Comparison of ENCODE assay signal across 8 cellular contexts in genomic region chr21:32772281-32773047, GRCh38. TPM values are rescaled to one million over a fixed set of nuclear protein-coding genes. Genes with fewer than 3 reads are reported as not detected.
DNase-seq lines count a peak whose midpoint lies in the region; ATAC-seq and TF ChIP-seq lines count a peak whose summit lies in the region.

No MANE protein-coding gene starts in this region.

- CTCF ChIA-PET in Panc1 (lab: Charles Lee): interaction anchor here (0.5 kb wide), 1 partner anchor 158 kb away, joined by 3 read pairs; no protein-coding TSS in a partner anchor

- 37 to 44% (median 39%) methylated on average over 13 of the region's 13 CpGs for WGBS in heart left ventricle, 4 donors
- 33 to 43% methylated on average over 13 of the region's 13 CpGs for WGBS in heart right ventricle, 2 donors

- H3K27ac ChIP-seq in heart left ventricle (peak overlapping the region in 11 of 12 donors; percentile 71 to 93 (median 82)), Panc1 (ENCODE audit: low read length) (peak overlapping the region; percentile 82), heart right ventricle (peak overlapping the region; percentile 52 to 90 (median 78)), gastrocnemius medialis (peak overlapping the region; percentile 87 to 95 (median 88))

- H3K36me3 ChIP-seq in heart left ventricle (peaks cover 0 to 27% (median 11%) of the 10 kb centered on the region in 9 donors), Panc1 (ENCODE audit: control insufficient read depth, insufficient read depth, low read length) (peaks cover 5% of the 10 kb centered on the region), heart right ventricle (peaks cover 0 to 35% (median 0%) of the 10 kb centered on the region in 9 donors), gastrocnemius medialis (no peaks in the 10 kb centered on the region)

- POLR2A ChIA-PET in Panc1 (lab: Charles Lee): no interaction called here

- peaks cover 0 to 4% (median 0%) of the 10 kb centered on the region in 9 donors for H3K27me3 ChIP-seq in heart left ventricle
- no peaks in the 10 kb centered on the region for H3K27me3 ChIP-seq in Panc1 (ENCODE audit: control insufficient read depth, insufficient read depth, low read length)
- H3K27me3 ChIP-seq in heart right ventricle: no peaks in the 10 kb centered on the region
- H3K27me3 ChIP-seq in gastrocnemius medialis: peaks cover 0 to 4% (median 0%) of the 10 kb centered on the region in 3 donors

- BruUV-seq in Panc1 (replicated peaks; lab: Mats Ljungman, UMichigan): TSS peak; percentile 90

- in situ Hi-C loops in Panc1 (cut with HindIII; ENCODE audit: low pct_unique_long_range_greater_than_20kb, low sequenced_read_pairs) (no loop called here), gastrocnemius medialis (cut with MboI; ENCODE audit: low sequenced_read_pairs in 4 of 4) (loop anchor here in 2 of 4 donors (10.0 to 25.0 kb wide), 2 partner anchors 48 to 765 kb away; partner anchors contain the start of genes GART (in 1 of the 2), SON (in 1 of the 2) and SYNJ1 (in 1 of the 2))

- DNase-seq in heart left ventricle: no peak
- no peak for DNase-seq in left ventricle myocardium superior
- no peak for DNase-seq in Panc1 (ENCODE audit: low read depth, low spot score)
- peak; percentile 76 for DNase-seq in activated naive CD4-positive, alpha-beta T cell treated with Interleukin-2 at 50 U/mL for 16 hours
- peak in 1 of 2 donors; percentile 17 for DNase-seq in heart right ventricle
- peak in 1 of 2 donors; percentile 22 for DNase-seq in gastrocnemius medialis
- DNase-seq in iPS-NIHi11 (ENCODE audit: low spot score): no peak

- H3K4me1 ChIP-seq in heart left ventricle: peaks cover 2 to 38% (median 27%) of the 10 kb centered on the region in 12 donors
- peaks cover 6% of the 10 kb centered on the region for H3K4me1 ChIP-seq in Panc1 (ENCODE audit: control insufficient read depth, insufficient read depth, low read length)
- H3K4me1 ChIP-seq in heart right ventricle: peaks cover 0 to 43% (median 34%) of the 10 kb centered on the region in 9 donors
- H3K4me1 ChIP-seq in gastrocnemius medialis: peaks cover 34 to 40% of the 10 kb centered on the region in 2 donors

- intact Hi-C loops in heart left ventricle (cut with DNase I): loop anchor here in 4 of 10 donors (2.0 to 5.0 kb wide), 2 partner anchors 45 to 46 kb away; partner anchors contain the start of gene SYNJ1 (in 3 of the 4)
- intact Hi-C loops in left ventricle myocardium superior (cut with micrococcal nuclease): no loop called here
- intact Hi-C loops in Panc1 (cut with micrococcal nuclease; ENCODE audit: unreplicated experiment): no loop called here
- intact Hi-C loops in heart right ventricle (cut with DNase I): loop anchor here in 2 of 10 donors (5.0 kb wide), 1 partner anchor 45 kb away; the partner anchor contains the start of gene SYNJ1 (in 2 of the 2)
- intact Hi-C loops in gastrocnemius medialis (cut with DNase I; ENCODE audit: low total_unique reads): loop anchor here (2.0 to 10.0 kb wide), 4 partner anchors 380 to 870 kb away; partner anchors contain the start of genes CRYZL1, GART, IFNAR1 and ITSN1

- H3K9me3 ChIP-seq in heart left ventricle: no peaks in the 10 kb centered on the region
- H3K9me3 ChIP-seq in Panc1 (ENCODE audit: control insufficient read depth, insufficient read depth, low read depth, low read length): no peaks in the 10 kb centered on the region
- H3K9me3 ChIP-seq in heart right ventricle: no peaks in the 10 kb centered on the region
- no peaks in the 10 kb centered on the region for H3K9me3 ChIP-seq in gastrocnemius medialis

- TF ChIP-seq POLR2A in heart left ventricle (IDR thresholded peaks at IDR 0.05): no peak
- no peak for TF ChIP-seq POLR2A in gastrocnemius medialis (IDR thresholded peaks at IDR 0.05)

- no peak for ATAC-seq in heart left ventricle
- no peak for ATAC-seq in left ventricle myocardium superior
- ATAC-seq in Panc1: no peak
- ATAC-seq in heart right ventricle: no peak
- no peak for ATAC-seq in gastrocnemius medialis
- ATAC-seq in HG02763 (IDR thresholded peaks at IDR 0.05; ENCODE audit: unreplicated experiment): no peak

- H3K4me3 ChIP-seq in heart left ventricle (peak overlapping the region; percentile 24 to 92 (median 80)), Panc1 (ENCODE audit: low read depth in 2 of 2, low read length in 2 of 2) (peak overlapping the region; percentile 89 to 96), heart right ventricle (peak overlapping the region; percentile 7 to 93 (median 79)), gastrocnemius medialis (peak overlapping the region; percentile 61 to 94 (median 84))

- TF ChIP-seq CTCF in heart left ventricle (IDR thresholded peaks at IDR 0.05) (no peak), Panc1 (IDR thresholded peaks at IDR 0.05) (no peak), heart right ventricle (IDR thresholded peaks at IDR 0.05) (no peak), gastrocnemius medialis (IDR thresholded peaks at IDR 0.05 in 4 of 5, conservative IDR thresholded peaks at IDR 0.05 in 1 of 5) (no peak)

RNA-seq across cellular contexts. Expression of gene PAXBP1, which starts 0.9 kb away (rescaled TPM):
- total RNA-seq in heart left ventricle: 10 to 100 TPM in 5 of 9 donors, 1 to 10 TPM in 4; 8.1 to 13.8 (median 10.7) TPM
- polyA plus RNA-seq in heart left ventricle: 10 to 100 TPM in 1 of 2 donors, 1 to 10 TPM in 1; 9.5 to 11.1 TPM
- 16.1 TPM for total RNA-seq in left ventricle myocardium superior
- 29.3 TPM for total RNA-seq in Panc1 (2021; ENCODE audit: unreplicated experiment)
- 7.4 TPM for polyA plus RNA-seq in Panc1 (2012; ENCODE audit: insufficient read length)
- 10 to 100 TPM in 7 of 10 donors, 1 to 10 TPM in 3; 7.4 to 16.9 (median 10.5) TPM for total RNA-seq in heart right ventricle
- polyA plus RNA-seq in heart right ventricle: 10 to 100 TPM in 1 of 2 donors, 1 to 10 TPM in 1; 7.0 to 34.1 TPM
- total RNA-seq in gastrocnemius medialis: 10 to 100 TPM; 11.9 to 27.5 (median 17.3) TPM

RNA-seq across cellular contexts. Expression of gene SYNJ1, which starts 44.7 kb away (rescaled TPM):
- total RNA-seq in heart left ventricle (10 to 100 TPM in 7 of 9 donors, 1 to 10 TPM in 2; 6.7 to 17.4 (median 11.8) TPM), left ventricle myocardium superior (11.4 TPM), Panc1 (2021; ENCODE audit: unreplicated experiment) (10.5 TPM), heart right ventricle (10 to 100 TPM in 8 of 10 donors, 1 to 10 TPM in 2; 8.8 to 15.6 (median 12.6) TPM), gastrocnemius medialis (10 to 100 TPM; 10.0 to 34.8 (median 10.8) TPM)
- polyA plus RNA-seq in heart left ventricle (1 to 10 TPM; 4.1 to 9.3 TPM), heart right ventricle (1 to 10 TPM; 5.0 to 9.7 TPM)
- 2.3 TPM for polyA plus RNA-seq in Panc1 (2012; ENCODE audit: insufficient read length)
